In genomic region chr13:51681037-51681678, GRCh38 we compare ENCODE assay signal across 11 cellular contexts.
DNase-seq lines count a peak whose midpoint lies in the region; ATAC-seq and TF ChIP-seq lines count a peak whose summit lies in the region.
"Had no signal": no experiment of that assay in that cellular context is flagged by ENCODE, and none has a peak within 500 bp of the region (broad histone marks: within the 10 kb centered on the region; RNA-seq: fewer than 3 reads in every experiment).

No MANE protein-coding gene starts in this region.

- peaks cover 7% of the 10 kb centered on the region for H3K4me1 Mint-ChIP-seq in activated CD8-positive, alpha-beta memory T cell treated with anti-CD3 and anti-CD28 coated beads, Interleukin-2, amount 10 ng/mL, durations not matched to agents 7 days and 5 days
- no peaks in the 10 kb centered on the region for H3K4me1 Mint-ChIP-seq in T-helper 2 cell treated with Interferon-gamma antibody and Interleukin-4, amounts not matched to agents 5 μg/mL and 100 μg/mL, for 36 hours (ENCODE audit: low read depth)

- H3K36me3 Mint-ChIP-seq in activated CD8-positive, alpha-beta memory T cell treated with anti-CD3 and anti-CD28 coated beads, Interleukin-2, amount 10 ng/mL, durations not matched to agents 7 days and 5 days = peaks cover 12% of the 10 kb centered on the region
- peaks cover 1% of the 10 kb centered on the region for H3K36me3 Mint-ChIP-seq in T-helper 2 cell treated with Interferon-gamma antibody and Interleukin-4, amounts not matched to agents 5 μg/mL and 100 μg/mL, for 36 hours (ENCODE audit: low read depth)

- H3K27ac Mint-ChIP-seq in activated CD8-positive, alpha-beta memory T cell treated with anti-CD3 and anti-CD28 coated beads, Interleukin-2, amount 10 ng/mL, durations not matched to agents 7 days and 5 days = no peak overlapping the region
- H3K27ac Mint-ChIP-seq in T-helper 2 cell treated with Interferon-gamma antibody and Interleukin-4, amounts not matched to agents 5 μg/mL and 100 μg/mL, for 36 hours = no peak overlapping the region
- H3K27ac Mint-ChIP-seq: nephron progenitor cell had no signal

- intact Hi-C loops in gastrocnemius medialis (cut with DNase I; ENCODE audit: low total_unique reads) = no loop called here

- H3K4me3 ChIP-seq in epithelial cell of esophagus (ENCODE audit: low read length) = no peak overlapping the region
- H3K4me3 ChIP-seq in gastrocnemius medialis = no peak overlapping the region

- TF ChIP-seq CTCF in epithelial cell of esophagus (IDR thresholded peaks at IDR 0.05; ENCODE audit: insufficient read depth, low read depth, low read length, missing control alignments) (no peak), gastrocnemius medialis (IDR thresholded peaks at IDR 0.05 in 4 of 5, conservative IDR thresholded peaks at IDR 0.05 in 1 of 5) (no peak)

- H3K27me3 Mint-ChIP-seq in activated CD8-positive, alpha-beta memory T cell treated with anti-CD3 and anti-CD28 coated beads, Interleukin-2, amount 10 ng/mL, durations not matched to agents 7 days and 5 days = no peaks in the 10 kb centered on the region
- H3K27me3 Mint-ChIP-seq in T-helper 2 cell treated with Interferon-gamma antibody and Interleukin-4, amounts not matched to agents 5 μg/mL and 100 μg/mL, for 36 hours (ENCODE audit: low read depth) = no peaks in the 10 kb centered on the region

- H3K36me3 ChIP-seq in gastrocnemius medialis = no peaks in the 10 kb centered on the region

- H3K9me3 ChIP-seq in gastrocnemius medialis = no peaks in the 10 kb centered on the region

- TF ChIP-seq POLR2A in gastrocnemius medialis (IDR thresholded peaks at IDR 0.05) = no peak

- H3K4me1 ChIP-seq in gastrocnemius medialis = no peaks in the 10 kb centered on the region

- H3K9me3 Mint-ChIP-seq in activated CD8-positive, alpha-beta memory T cell treated with anti-CD3 and anti-CD28 coated beads, Interleukin-2, amount 10 ng/mL, durations not matched to agents 7 days and 5 days (ENCODE audit: low read depth) = no peaks in the 10 kb centered on the region
- no peaks in the 10 kb centered on the region for H3K9me3 Mint-ChIP-seq in T-helper 2 cell treated with Interferon-gamma antibody and Interleukin-4, amounts not matched to agents 5 μg/mL and 100 μg/mL, for 36 hours
- H3K9me3 Mint-ChIP-seq: nephron progenitor cell had no signal

- in situ Hi-C loops in gastrocnemius medialis (cut with MboI; ENCODE audit: low sequenced_read_pairs in 4 of 4) = no loop called here

- DNase-seq in activated CD8-positive, alpha-beta memory T cell treated with anti-CD3 and anti-CD28 coated beads, Interleukin-2, amount 10 ng/mL, durations not matched to agents 7 days and 5 days = no peak
- no peak for DNase-seq in activated CD8-positive, alpha-beta memory T cell treated with anti-CD3 and anti-CD28 coated beads for 24 hours
- DNase-seq in NOMO-1 treated with dmso at 0.1 percent for 144 hours (lab: John Stamatoyannopoulos, UW; ENCODE audit: unreplicated experiment) = peak; percentile 29
- peak; percentile 89 for DNase-seq in epithelial cell of esophagus (ENCODE audit: low read depth)
- DNase-seq in stimulated activated naive CD8-positive, alpha-beta T cell treated with anti-CD3 and anti-CD28 coated beads, Interleukin-15, Interleukin-2, amounts not matched to agents 100 U/mL and 50 U/mL, for 24 hours = no peak
- DNase-seq in T-helper 2 cell treated with Interferon-gamma antibody and Interleukin-4, amounts not matched to agents 5 μg/mL and 100 μg/mL, for 36 hours (ENCODE audit: low spot score) = no peak
- no peak for DNase-seq in gastrocnemius medialis
- DNase-seq: cortex of kidney, NCI-H1930, nephron progenitor cell had no signal

- H3K27ac ChIP-seq in gastrocnemius medialis = no peak overlapping the region

- H3K27me3 ChIP-seq in gastrocnemius medialis = no peaks in the 10 kb centered on the region

- CTCF ChIA-PET in activated CD8-positive, alpha-beta memory T cell treated with anti-CD3 and anti-CD28 coated beads, Interleukin-2, amount 10 ng/mL, durations not matched to agents 7 days and 5 days (lab: Charles Lee) = interaction anchor here (1.2 kb wide), 1 partner anchor 117 kb away, joined by 3 read pairs; no protein-coding TSS in a partner anchor

- no peak overlapping the region for H3K4me3 Mint-ChIP-seq in activated CD8-positive, alpha-beta memory T cell treated with anti-CD3 and anti-CD28 coated beads, Interleukin-2, amount 10 ng/mL, durations not matched to agents 7 days and 5 days
- H3K4me3 Mint-ChIP-seq in T-helper 2 cell treated with Interferon-gamma antibody and Interleukin-4, amounts not matched to agents 5 μg/mL and 100 μg/mL, for 36 hours = no peak overlapping the region
- H3K4me3 Mint-ChIP-seq: nephron progenitor cell had no signal

- peak; percentile 60 for ATAC-seq in activated CD8-positive, alpha-beta memory T cell treated with anti-CD3 and anti-CD28 coated beads, Interleukin-2, amount 10 ng/mL, durations not matched to agents 7 days and 5 days
- ATAC-seq in stimulated activated naive CD8-positive, alpha-beta T cell treated with anti-CD3 and anti-CD28 coated beads, Interleukin-15, Interleukin-2, amounts not matched to agents 100 U/mL and 50 U/mL, for 24 hours = peak; percentile 69
- ATAC-seq in HG03432 (IDR thresholded peaks at IDR 0.05; ENCODE audit: unreplicated experiment) = no peak
- ATAC-seq in gastrocnemius medialis = no peak

Comparison
In these comparisons a context has a peak if more than half of its experiments do, and no peak if none do; other contexts are left out.
1. ATAC-seq: peak in activated CD8-positive, alpha-beta memory T cell treated with anti-CD3 and anti-CD28 coated beads, Interleukin-2, amount 10 ng/mL, durations not matched to agents 7 days and 5 days (single experiment) and stimulated activated naive CD8-positive, alpha-beta T cell treated with anti-CD3 and anti-CD28 coated beads, Interleukin-15, Interleukin-2, amounts not matched to agents 100 U/mL and 50 U/mL, for 24 hours (single experiment); none in HG03432 (single experiment) and gastrocnemius medialis (0 of 2).
2. DNase-seq: peak in NOMO-1 treated with dmso at 0.1 percent for 144 hours (single experiment) and epithelial cell of esophagus (single experiment); none in activated CD8-positive, alpha-beta memory T cell treated with anti-CD3 and anti-CD28 coated beads, Interleukin-2, amount 10 ng/mL, durations not matched to agents 7 days and 5 days (single experiment), activated CD8-positive, alpha-beta memory T cell treated with anti-CD3 and anti-CD28 coated beads for 24 hours (single experiment), stimulated activated naive CD8-positive, alpha-beta T cell treated with anti-CD3 and anti-CD28 coated beads, Interleukin-15, Interleukin-2, amounts not matched to agents 100 U/mL and 50 U/mL, for 24 hours (single experiment), T-helper 2 cell treated with Interferon-gamma antibody and Interleukin-4, amounts not matched to agents 5 μg/mL and 100 μg/mL, for 36 hours (single experiment) and gastrocnemius medialis (0 of 2).